8 cellular contexts compared by ENCODE assay signal in the genomic region with DNA sequence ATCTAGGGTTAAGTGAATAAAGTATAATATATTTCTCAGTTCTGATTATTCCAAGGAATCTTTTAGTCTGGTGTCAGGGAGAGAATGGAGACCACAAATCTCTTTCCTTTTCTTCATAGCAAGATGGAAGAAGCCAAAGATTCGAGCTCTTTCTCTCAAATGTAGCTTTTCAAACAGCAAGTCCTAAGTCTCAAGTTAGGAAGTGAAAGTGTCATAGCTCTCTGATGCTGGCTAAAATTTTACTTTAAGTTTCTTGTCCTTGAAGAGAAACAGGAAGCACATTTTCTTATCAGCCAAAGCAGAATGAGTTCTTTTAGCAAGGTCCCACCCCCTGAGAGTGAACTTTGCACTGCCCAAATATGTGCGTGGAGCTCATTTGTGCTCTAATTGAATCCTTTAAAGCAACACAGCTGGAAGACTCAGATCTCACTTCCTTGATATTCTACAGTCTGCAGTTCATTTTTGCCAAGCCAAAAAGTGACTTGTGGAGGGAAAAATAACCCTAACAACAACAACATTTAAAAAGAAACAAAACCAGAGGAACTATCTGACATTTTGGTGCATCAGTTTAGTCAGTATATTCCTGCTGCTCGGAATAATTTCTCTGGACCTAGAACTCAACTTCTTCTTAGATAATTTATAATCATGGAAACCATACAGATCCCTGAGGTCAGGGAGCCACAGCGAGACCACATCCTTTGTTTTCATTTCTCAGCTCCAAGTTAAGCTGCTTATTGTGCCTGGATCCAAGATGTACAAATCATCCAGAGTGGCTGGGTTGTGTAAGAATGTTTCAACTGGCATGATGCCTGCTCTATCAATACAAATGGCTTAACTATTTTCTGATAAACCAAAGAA.
DNase-seq lines count a peak whose midpoint lies in the region; ATAC-seq and TF ChIP-seq lines count a peak whose summit lies in the region.

No MANE protein-coding gene starts in this region.

- H3K36me3 Mint-ChIP-seq in MCF 10A (ENCODE audit: insufficient read depth, unreplicated experiment) (no peaks in the 10 kb centered on the region), type B pancreatic cell (no peaks in the 10 kb centered on the region)

- intact Hi-C loops in HCT116 (cut with micrococcal nuclease) (no loop called here), MCF 10A (cut with micrococcal nuclease) (no loop called here), left lung (cut with DNase I) (no loop called here)

- H3K9ac ChIP-seq in HCT116 (ENCODE audit: low read length) (no peak overlapping the region), Karpas-422 (ENCODE audit: low read length) (peak overlapping the region; percentile 14; the same call in 1 of the 2 replicates)

- H3K27ac ChIP-seq in HCT116 (ENCODE audit: low read depth, low read length) (no peak overlapping the region), Karpas-422 (ENCODE audit: low read length) (no peak overlapping the region; the same call in 1 of the 2 replicates), left lung (peak overlapping the region; percentile 55 to 60)

- H3K4me1 Mint-ChIP-seq in MCF 10A (ENCODE audit: insufficient read depth, unreplicated experiment) (no peaks in the 10 kb centered on the region), type B pancreatic cell (ENCODE audit: unreplicated experiment) (peaks cover 11% of the 10 kb centered on the region)

- H3K36me3 ChIP-seq in HCT116 (ENCODE audit: control insufficient read depth in 1 of 2, insufficient read depth in 2 of 2, low read length in 2 of 2) (no peaks in the 10 kb centered on the region), Karpas-422 (ENCODE audit: insufficient read depth, low read length) (no peaks in the 10 kb centered on the region), left lung (no peaks in the 10 kb centered on the region)

- no peak overlapping the region for H3K4me2 ChIP-seq in HCT116 (ENCODE audit: low read length)
- H3K4me2 ChIP-seq in Karpas-422 (ENCODE audit: low read depth, low read length, poor library complexity, severe bottlenecking), result peak overlapping the region; percentile 54

- DNase-seq in GM13977 (ENCODE audit: low spot score) (peak; percentile 44), HCT116 (ENCODE audit: low read depth, low spot score) (no peak), Karpas-422 (peak; percentile 83), MCF 10A (ENCODE audit: unreplicated experiment) (peak; percentile 61), left lung (no peak), type B pancreatic cell (ENCODE audit: extremely low spot score, unreplicated experiment) (no peak), NCI-H524 (lab: John Stamatoyannopoulos, UW) (no peak), NCI-H2171 treated with DMSO at 0.1 percent for 48 hours (lab: John Stamatoyannopoulos, UW) (no peak)

- no peaks in the 10 kb centered on the region for H3K27me3 ChIP-seq in HCT116 (ENCODE audit: insufficient read depth, low read length)
- H3K27me3 ChIP-seq in Karpas-422 (ENCODE audit: low read length), result no peaks in the 10 kb centered on the region
- H3K27me3 ChIP-seq in left lung, result no peaks in the 10 kb centered on the region

- H2AFZ ChIP-seq in HCT116 (ENCODE audit: low read depth, low read length, poor library complexity, severe bottlenecking) (no peak overlapping the region), Karpas-422 (ENCODE audit: low read length) (peak overlapping the region; percentile 55; the same call in 1 of the 2 replicates)

- H3K4me3 Mint-ChIP-seq in MCF 10A (ENCODE audit: unreplicated experiment) (no peak overlapping the region), type B pancreatic cell (peak overlapping the region; percentile 14)

- no peak overlapping the region for H3K4me3 ChIP-seq in HCT116 (replicated peaks in 1 of 2; ENCODE audit: low read depth in 1 of 2, low read length in 2 of 2)
- no peak overlapping the region for H3K4me3 ChIP-seq in Karpas-422 (ENCODE audit: low read length)
- H3K4me3 ChIP-seq in left lung, result no peak overlapping the region

- POLR2A ChIA-PET in HCT116 (lab: Charles Lee) (no interaction called here), MCF 10A (lab: Yijun Ruan, JAX) (interaction anchor here (0.7 kb wide), 1 partner anchor 30 kb away, joined by 4 read pairs; no protein-coding TSS in a partner anchor)

- ATAC-seq in HCT116, result no peak
- ATAC-seq in left lung, result peak; percentile 85

- H3K9me2 ChIP-seq in HCT116 (ENCODE audit: insufficient read depth) (no peaks in the 10 kb centered on the region), Karpas-422 (replicated peaks; ENCODE audit: insufficient read depth, low read length) (no peaks in the 10 kb centered on the region)

- no peak for TF ChIP-seq RAD21 in HCT116 (IDR thresholded peaks at IDR 0.05; ENCODE audit: low read depth)

- no peak overlapping the region for H3K27ac Mint-ChIP-seq in MCF 10A (ENCODE audit: low read depth, unreplicated experiment)
- peak overlapping the region; percentile 27 for H3K27ac Mint-ChIP-seq in type B pancreatic cell

- H3K9me3 ChIP-seq in HCT116 (ENCODE audit: control insufficient read depth in 1 of 2, insufficient read depth in 1 of 2, low read depth in 1 of 2, low read length in 2 of 2) (no peaks in the 10 kb centered on the region), Karpas-422 (ENCODE audit: low read length) (no peaks in the 10 kb centered on the region), left lung (no peaks in the 10 kb centered on the region)

- TF ChIP-seq POLR2A in HCT116 (IDR thresholded peaks at IDR 0.05; ENCODE audit: borderline replicate concordance, extremely low read depth, insufficient read depth, insufficient read length), result no peak

- H3K79me2 ChIP-seq in HCT116 (ENCODE audit: insufficient read depth, low read length) (no peaks in the 10 kb centered on the region), Karpas-422 (ENCODE audit: low read length) (no peaks in the 10 kb centered on the region)

- RAD21 ChIA-PET in HCT116 (lab: Charles Lee; ENCODE audit: low non-redundant PET in 1 of 2, low total read pairs in 2 of 2, uncharacterized antibody in 2 of 2, unreplicated experiment in 2 of 2), result no interaction called here

- H3K9me3 Mint-ChIP-seq in MCF 10A (ENCODE audit: unreplicated experiment), result peaks cover 7% of the 10 kb centered on the region
- H3K9me3 Mint-ChIP-seq in type B pancreatic cell, result peaks cover 5% of the 10 kb centered on the region

- BruUV-seq in HCT116 (replicated peaks; lab: Mats Ljungman, UMichigan), result no TSS peak
- no TSS peak for BruUV-seq in MCF 10A (replicated peaks; lab: Mats Ljungman, UMichigan)

- in situ Hi-C loops in GM13977 (cut with MboI; ENCODE audit: low pct_unique_long_range_greater_than_20kb, low sequenced_read_pairs, unreplicated experiment), result no loop called here

- CTCF ChIA-PET in HCT116 (lab: Charles Lee) (no interaction called here), MCF 10A (lab: Yijun Ruan, JAX) (interaction anchor here (0.6 to 1.1 kb wide), 5 partner anchors 10 to 365 kb away, joined by 3 to 4 read pairs (median 3); no protein-coding TSS in a partner anchor)

- H3K27me3 Mint-ChIP-seq in MCF 10A (ENCODE audit: insufficient read depth, unreplicated experiment) (no peaks in the 10 kb centered on the region), type B pancreatic cell (no peaks in the 10 kb centered on the region)

- H4K20me1 ChIP-seq in HCT116 (ENCODE audit: insufficient read depth) (no peaks in the 10 kb centered on the region), Karpas-422 (ENCODE audit: insufficient read depth, low read depth, low read length) (no peaks in the 10 kb centered on the region)

- TF ChIP-seq CTCF in GM13977 (IDR thresholded peaks at IDR 0.05; ENCODE audit: extremely low read depth, insufficient read depth, missing control alignments), result no peak
- no peak for TF ChIP-seq CTCF in HCT116 (IDR thresholded peaks at IDR 0.05 in 2 of 3, conservative IDR thresholded peaks at IDR 0.05 in 1 of 3; ENCODE audit: borderline replicate concordance in 1 of 3, insufficient read depth in 1 of 3, low read depth in 2 of 3, low read length in 2 of 3)
- TF ChIP-seq CTCF in MCF 10A (IDR thresholded peaks at IDR 0.05; ENCODE audit: unreplicated experiment), result no peak
- no peak for TF ChIP-seq CTCF in left lung (IDR thresholded peaks at IDR 0.05)
- TF ChIP-seq CTCF in type B pancreatic cell (conservative IDR thresholded peaks at IDR 0.05), result no peak

- H3K4me1 ChIP-seq in HCT116 (ENCODE audit: control insufficient read depth in 1 of 2, insufficient read depth in 2 of 2, low read length in 2 of 2) (peaks cover 3 to 6% of the 10 kb centered on the region in 2 experiments; a peak in 1 of 4 replicates), Karpas-422 (ENCODE audit: low read length) (peaks cover 12% of the 10 kb centered on the region), left lung (peaks cover 0 to 6% of the 10 kb centered on the region in 2 donors)

TF ChIP-seq in HCT116, 20 proteins besides CTCF, POLR2A, EP300 and RAD21 (continues in another document):
- TF ChIP-seq REST (IDR thresholded peaks at IDR 0.05; ENCODE audit: low read depth) (no peak), POLR2AphosphoS5 (IDR thresholded peaks at IDR 0.05; ENCODE audit: low read depth, low read length) (no peak), SIN3A (IDR thresholded peaks at IDR 0.05; ENCODE audit: low read depth) (no peak), TCF7L2 (IDR thresholded peaks at IDR 0.05; ENCODE audit: borderline replicate concordance, extremely low read depth, insufficient read depth, insufficient read length) (no peak), EZH2phosphoT487 (IDR thresholded peaks at IDR 0.05; ENCODE audit: borderline replicate concordance) (no peak), EGR1 (IDR thresholded peaks at IDR 0.05; ENCODE audit: low read depth) (no peak)

Comparison
In these comparisons a context has a peak if more than half of its experiments do, and no peak if none do; other contexts are left out.
1. DNase-seq: peak in GM13977 (single experiment), Karpas-422 (single experiment) and MCF 10A (single experiment); none in HCT116 (single experiment), left lung (0 of 2), type B pancreatic cell (single experiment), NCI-H524 (0 of 2) and NCI-H2171 treated with DMSO at 0.1 percent for 48 hours (single experiment).
2. H3K27ac ChIP-seq: peak in left lung (2 of 2); none in HCT116 (single experiment) and Karpas-422 (single experiment).